ENCODE assay signal across 11 cellular contexts in genomic region chr6:25570608-25571007, GRCh38.
"Had no signal": no experiment of that assay in that cellular context is flagged by ENCODE, and none has a peak within 500 bp of the region (broad histone marks: within the 10 kb centered on the region; RNA-seq: fewer than 3 reads in every experiment).

No MANE protein-coding gene starts in this region.

- H3K9me3 ChIP-seq: HAP-1 had no signal

- DNase-seq: H7, HFFc6, KBM-7 had no signal

- H3K9ac ChIP-seq: KMS-11 had no signal

- H3K27ac Mint-ChIP-seq: GM23338, HFFc6, IgD-negative memory B cell had no signal

- H3K9me3 Mint-ChIP-seq: GM23338, HFFc6, IgD-negative memory B cell had no signal

- H3K4me1 ChIP-seq: HAP-1 had no signal

- H3K4me3 ChIP-seq: GM23338, HAP-1 had no signal

- H3K36me3 ChIP-seq: HAP-1 had no signal

- H3K4me1 Mint-ChIP-seq: GM23338, IgD-negative memory B cell had no signal

- FAIRE-seq: H1, HepG2 had no signal

- H3K4me3 Mint-ChIP-seq: GM23338, HFFc6, IgD-negative memory B cell had no signal

- H2AFZ ChIP-seq: GM23338 had no signal

- H3K4me2 ChIP-seq: GM23338, KMS-11 had no signal

- ATAC-seq: GM23338, HCT116, HepG2 had no signal

- H3K27ac ChIP-seq: HL-60, KMS-11 had no signal
